Comparison of ENCODE assay signal across 14 cellular contexts in genomic region chr11:128704517-128704916, GRCh38. TPM values are rescaled to one million over a fixed set of nuclear protein-coding genes. Genes with fewer than 3 reads are reported as not detected.
DNase-seq lines count a peak whose midpoint lies in the region; ATAC-seq and TF ChIP-seq lines count a peak whose summit lies in the region.
"Had no signal": no experiment of that assay in that cellular context is flagged by ENCODE, and none has a peak within 500 bp of the region (broad histone marks: within the 10 kb centered on the region; RNA-seq: fewer than 3 reads in every experiment).

No MANE protein-coding gene starts in this region.

- H3K27me3 ChIP-seq in hepatocyte = peaks cover 3% of the 10 kb centered on the region
- H3K27me3 ChIP-seq: gastroesophageal sphincter, SJCRH30 had no signal

- no peak overlapping the region for H2AFZ ChIP-seq in hepatocyte

- no peak for DNase-seq in activated naive CD4-positive, alpha-beta T cell treated with anti-CD3 and anti-CD28 coated beads for 36 hours
- no peak for DNase-seq in activated naive CD4-positive, alpha-beta T cell (lab: John Stamatoyannopoulos, UW)
- DNase-seq in KBM-7 (peak; percentile 46), hepatocyte (ENCODE audit: low spot score) (no peak), head of caudate nucleus (no peak)
- no peak for DNase-seq in activated naive CD4-positive, alpha-beta T cell treated with anti-CD3 and anti-CD28 coated beads, Interleukin-2, amount 50 U/mL, for 72 hours (ENCODE audit: low spot score in 2 of 2)
- DNase-seq: activated CD4-positive, alpha-beta T cell treated with anti-CD3 and anti-CD28 coated beads for 48 hours; left colon; NCI-H748 treated with DMSO at 0.1 percent for 48 hours; SJCRH30; stimulated activated CD4-positive, alpha-beta T cell treated with anti-CD3 and anti-CD28 coated beads, Interleukin-15, amount 100 ng/mL, for 24 hours had no signal

- no peaks in the 10 kb centered on the region for H3K9me3 ChIP-seq in hepatocyte (ENCODE audit: low read depth)
- H3K9me3 ChIP-seq: gastroesophageal sphincter, SJCRH30 had no signal

- no peaks in the 10 kb centered on the region for H4K20me1 ChIP-seq in hepatocyte (ENCODE audit: insufficient read depth, poor library complexity, severe bottlenecking)

- H3K36me3 ChIP-seq in hepatocyte (replicated peaks; ENCODE audit: insufficient read depth, low read depth) = no peaks in the 10 kb centered on the region
- H3K36me3 ChIP-seq: gastroesophageal sphincter, SJCRH30 had no signal

- no peaks in the 10 kb centered on the region for H3K79me2 ChIP-seq in hepatocyte

- H3K9me2 ChIP-seq in hepatocyte (replicated peaks; ENCODE audit: insufficient read depth) = no peaks in the 10 kb centered on the region

- intact Hi-C loops in activated naive CD4-positive, alpha-beta T cell treated with anti-CD3 and anti-CD28 coated beads for 36 hours (cut with micrococcal nuclease) = loop anchor here (1.0 kb wide), 1 partner anchor 8 kb away; no protein-coding TSS in a partner anchor
- intact Hi-C loops in head of caudate nucleus (cut with DNase I) = no loop called here

- H3K4me1 Mint-ChIP-seq in activated naive CD4-positive, alpha-beta T cell treated with anti-CD3 and anti-CD28 coated beads for 36 hours (ENCODE audit: low read depth) = peaks cover 94% of the 10 kb centered on the region
- peaks cover 86% of the 10 kb centered on the region for H3K4me1 Mint-ChIP-seq in stimulated activated memory B cell treated with anti-CD40 and anti-IgM and Interleukin-4, amounts not matched to agents 10 μg/mL and 1 μg/mL and 100 μg/mL, for 72 hours

- no peak overlapping the region for H3K4me2 ChIP-seq in hepatocyte

- no peaks in the 10 kb centered on the region for H3K4me1 ChIP-seq in hepatocyte (ENCODE audit: insufficient read depth)
- H3K4me1 ChIP-seq: SJCRH30 had no signal

- no peaks in the 10 kb centered on the region for H3K9me3 Mint-ChIP-seq in activated naive CD4-positive, alpha-beta T cell treated with anti-CD3 and anti-CD28 coated beads for 36 hours
- H3K9me3 Mint-ChIP-seq in activated naive CD4-positive, alpha-beta T cell treated with anti-CD3 and anti-CD28 coated beads, Interleukin-2, amount 50 U/mL, for 72 hours = peaks cover 0 to 12% of the 10 kb centered on the region in 2 donors
- H3K9me3 Mint-ChIP-seq in stimulated activated memory B cell treated with anti-CD40 and anti-IgM and Interleukin-4, amounts not matched to agents 10 μg/mL and 1 μg/mL and 100 μg/mL, for 72 hours = no peaks in the 10 kb centered on the region

- peaks cover 21% of the 10 kb centered on the region for H3K36me3 Mint-ChIP-seq in activated naive CD4-positive, alpha-beta T cell treated with anti-CD3 and anti-CD28 coated beads for 36 hours (ENCODE audit: low read depth)
- H3K36me3 Mint-ChIP-seq in activated naive CD4-positive, alpha-beta T cell treated with anti-CD3 and anti-CD28 coated beads, Interleukin-2, amount 50 U/mL, for 72 hours = peaks cover 9 to 50% of the 10 kb centered on the region in 2 donors
- H3K36me3 Mint-ChIP-seq in stimulated activated memory B cell treated with anti-CD40 and anti-IgM and Interleukin-4, amounts not matched to agents 10 μg/mL and 1 μg/mL and 100 μg/mL, for 72 hours = peaks cover 43% of the 10 kb centered on the region

- in situ Hi-C loops in KBM-7 (cut with MboI; ENCODE audit: low pct_unique_long_range_greater_than_20kb, low sequenced_read_pairs) = no loop called here

- H3K27ac Mint-ChIP-seq in activated naive CD4-positive, alpha-beta T cell treated with anti-CD3 and anti-CD28 coated beads for 36 hours = peak overlapping the region; percentile 71
- peak overlapping the region; percentile 44 to 89 for H3K27ac Mint-ChIP-seq in activated naive CD4-positive, alpha-beta T cell treated with anti-CD3 and anti-CD28 coated beads, Interleukin-2, amount 50 U/mL, for 72 hours
- peak overlapping the region; percentile 80 for H3K27ac Mint-ChIP-seq in stimulated activated memory B cell treated with anti-CD40 and anti-IgM and Interleukin-4, amounts not matched to agents 10 μg/mL and 1 μg/mL and 100 μg/mL, for 72 hours

- no peaks in the 10 kb centered on the region for H3K27me3 Mint-ChIP-seq in activated naive CD4-positive, alpha-beta T cell treated with anti-CD3 and anti-CD28 coated beads for 36 hours (ENCODE audit: low read depth)
- no peaks in the 10 kb centered on the region for H3K27me3 Mint-ChIP-seq in stimulated activated memory B cell treated with anti-CD40 and anti-IgM and Interleukin-4, amounts not matched to agents 10 μg/mL and 1 μg/mL and 100 μg/mL, for 72 hours

- no peak overlapping the region for H3K27ac ChIP-seq in hepatocyte
- H3K27ac ChIP-seq: SJCRH30 had no signal

- no peak overlapping the region for H3K4me3 Mint-ChIP-seq in activated naive CD4-positive, alpha-beta T cell treated with anti-CD3 and anti-CD28 coated beads for 36 hours
- H3K4me3 Mint-ChIP-seq in stimulated activated memory B cell treated with anti-CD40 and anti-IgM and Interleukin-4, amounts not matched to agents 10 μg/mL and 1 μg/mL and 100 μg/mL, for 72 hours = no peak overlapping the region

- no peak for TF ChIP-seq CTCF in hepatocyte (IDR thresholded peaks at IDR 0.05; ENCODE audit: poor library complexity)

- no peak overlapping the region for H3K4me3 ChIP-seq in hepatocyte
- H3K4me3 ChIP-seq: gastroesophageal sphincter, SJCRH30 had no signal

- ATAC-seq in activated naive CD4-positive, alpha-beta T cell treated with anti-CD3 and anti-CD28 coated beads, Interleukin-2, amount 50 U/mL, for 72 hours = peak; percentile 30 to 31
- ATAC-seq in stimulated activated memory B cell treated with anti-CD40 and anti-IgM and Interleukin-4, amounts not matched to agents 10 μg/mL and 1 μg/mL and 100 μg/mL, for 72 hours = peak; percentile 68
- ATAC-seq in GM18498 (IDR thresholded peaks at IDR 0.05; ENCODE audit: unreplicated experiment) = no peak
- ATAC-seq: gastroesophageal sphincter, left colon had no signal

- CTCF ChIA-PET in activated naive CD4-positive, alpha-beta T cell treated with anti-CD3 and anti-CD28 coated beads for 36 hours (lab: Charles Lee) = interaction anchor here (1.9 kb wide), 1 partner anchor 11 kb away, joined by 4 read pairs; the partner anchor contains the start of gene FLI1

RNA-seq across cellular contexts. Expression of gene FLI1, which starts 10.6 kb away (rescaled TPM):
- total RNA-seq in activated naive CD4-positive, alpha-beta T cell treated with anti-CD3 and anti-CD28 coated beads for 36 hours = 10 to 100 TPM; 64.0 to 65.0 TPM
- total RNA-seq in activated naive CD4-positive, alpha-beta T cell treated with anti-CD3 and anti-CD28 coated beads, Interleukin-2, amount 50 U/mL, for 72 hours = 10 to 100 TPM; 44.4 to 69.4 TPM
- 3.7 and 8.5 TPM in 2 replicates for total RNA-seq in hepatocyte
- polyA plus RNA-seq in hepatocyte = 1.4 and 2.4 TPM in 2 replicates
